22 cellular contexts compared by ENCODE assay signal in genomic region chr4:138775485-138775884, GRCh38.
DNase-seq lines count a peak whose midpoint lies in the region; ATAC-seq and TF ChIP-seq lines count a peak whose summit lies in the region.
"Had no signal": no experiment of that assay in that cellular context is flagged by ENCODE, and none has a peak within 500 bp of the region (broad histone marks: within the 10 kb centered on the region; RNA-seq: fewer than 3 reads in every experiment).

No MANE protein-coding gene starts in this region.

- H3K36me3 Mint-ChIP-seq in activated T-cell treated with anti-CD3 and anti-CD28 coated beads, Interleukin-2, amount 50 U/mL, for 72 hours (ENCODE audit: insufficient read depth in 2 of 2) = no peaks in the 10 kb centered on the region
- H3K36me3 Mint-ChIP-seq: activated naive CD4-positive, alpha-beta T cell treated with anti-CD3 and anti-CD28 coated beads, Interleukin-2, amount 50 U/mL, for 72 hours had no signal

- H4K91ac ChIP-seq in neuronal stem cell (ENCODE audit: low read depth, low read length, poor library complexity) = no peak overlapping the region

- H3K23ac ChIP-seq in neuronal stem cell (ENCODE audit: low read depth, low read length, poor library complexity) = no peak overlapping the region

- no peak overlapping the region for H3K14ac ChIP-seq in neuronal stem cell (ENCODE audit: low read length)

- H3K27me3 Mint-ChIP-seq in activated T-cell treated with anti-CD3 and anti-CD28 coated beads, Interleukin-2, amount 50 U/mL, for 72 hours (ENCODE audit: low read depth) = no peaks in the 10 kb centered on the region

- no peak overlapping the region for H3K4ac ChIP-seq in neuronal stem cell (ENCODE audit: low read length)

- H3K4me3 ChIP-seq in SJCRH30 = peak overlapping the region; percentile 36
- H3K4me3 ChIP-seq in neuronal stem cell (ENCODE audit: low read length in 2 of 2) = no peak overlapping the region
- no peak overlapping the region for H3K4me3 ChIP-seq in dorsolateral prefrontal cortex
- H3K4me3 ChIP-seq: lower lobe of right lung, tibial nerve had no signal

- H3K79me1 ChIP-seq in neuronal stem cell (ENCODE audit: low read depth, low read length) = no peaks in the 10 kb centered on the region

- H3K36me3 ChIP-seq in SJCRH30 (no peaks in the 10 kb centered on the region), neuronal stem cell (replicated peaks in 1 of 2; ENCODE audit: control insufficient read depth in 2 of 2, insufficient read depth in 2 of 2, low read length in 2 of 2) (no peaks in the 10 kb centered on the region)
- H3K36me3 ChIP-seq: lower lobe of right lung, neutrophil, tibial nerve had no signal

- no peaks in the 10 kb centered on the region for H3K9me3 Mint-ChIP-seq in activated T-cell treated with anti-CD3 and anti-CD28 coated beads, Interleukin-2, amount 50 U/mL, for 72 hours
- H3K9me3 Mint-ChIP-seq: activated naive CD4-positive, alpha-beta T cell treated with anti-CD3 and anti-CD28 coated beads, Interleukin-2, amount 50 U/mL, for 72 hours; T-helper 2 cell treated with Interferon-gamma antibody and Interleukin-4, amounts not matched to agents 5 μg/mL and 100 μg/mL, for 36 hours had no signal

- ATAC-seq in GM19025 (IDR thresholded peaks at IDR 0.05; ENCODE audit: low read depth, unreplicated experiment) (peak; percentile 8), HG02852 (IDR thresholded peaks at IDR 0.05; ENCODE audit: unreplicated experiment) (peak; percentile 6), GM21381 (IDR thresholded peaks at IDR 0.05; ENCODE audit: unreplicated experiment) (no peak)
- ATAC-seq in activated T-cell treated with anti-CD3 and anti-CD28 coated beads, Interleukin-2, amount 50 U/mL, for 72 hours (replicated peaks in 1 of 2) = no peak
- ATAC-seq: activated naive CD4-positive, alpha-beta T cell treated with anti-CD3 and anti-CD28 coated beads, Interleukin-2, amount 50 U/mL, for 72 hours; right cardiac atrium had no signal

- no peak overlapping the region for H2BK15ac ChIP-seq in neuronal stem cell (ENCODE audit: low read length)

- no peak overlapping the region for H2AK5ac ChIP-seq in neuronal stem cell (ENCODE audit: low read depth, low read length)

- H3K4me2 ChIP-seq in neuronal stem cell (ENCODE audit: insufficient read depth, low read length, poor library complexity, severe bottlenecking) = no peak overlapping the region

- no peak overlapping the region for H2BK12ac ChIP-seq in neuronal stem cell (ENCODE audit: low read length)

- TF ChIP-seq CTCF in dorsolateral prefrontal cortex (IDR thresholded peaks at IDR 0.05 in 54 of 56, conservative IDR thresholded peaks at IDR 0.05 in 2 of 56; ENCODE audit: low read depth in 1 of 56, partially characterized antibody in 56 of 56) = no peak

- DNase-seq in SJCRH30 (peak; percentile 27 to 67), neuronal stem cell (ENCODE audit: low spot score) (no peak), hypothalamus (lab: John Stamatoyannopoulos, UW) (no peak), dorsolateral prefrontal cortex (no peak)
- DNase-seq in activated T-cell treated with anti-CD3 and anti-CD28 coated beads, Interleukin-2, amount 50 U/mL, for 72 hours = no peak
- DNase-seq: activated CD4-positive, alpha-beta T cell treated with anti-CD3 and anti-CD28 coated beads for 4 hours; activated T-cell treated with anti-CD3 and anti-CD28 coated beads for 4 hours; COR-L47; endodermal cell; lower lobe of right lung; NCI-H2107; NCI-H82; right cardiac atrium; Right ventricle myocardium superior; stimulated activated CD4-positive, alpha-beta T cell treated with anti-CD3 and anti-CD28 coated beads, Interleukin-2, amount 100 ng/mL, for 48 hours had no signal

- H2BK5ac ChIP-seq in neuronal stem cell (ENCODE audit: low read length) = no peak overlapping the region

- no peak overlapping the region for H3K18ac ChIP-seq in neuronal stem cell (ENCODE audit: low read length)

- H2BK120ac ChIP-seq in neuronal stem cell (ENCODE audit: low read depth, low read length) = no peak overlapping the region

- peak overlapping the region; percentile 60 for H2AFZ ChIP-seq in neuronal stem cell (ENCODE audit: low read length)

- peaks cover 20% of the 10 kb centered on the region for H3K4me1 ChIP-seq in SJCRH30
- peaks cover 0 to 4% of the 10 kb centered on the region in 2 donors for H3K4me1 ChIP-seq in neuronal stem cell (ENCODE audit: control insufficient read depth in 2 of 2, insufficient read depth in 1 of 2, low read depth in 1 of 2, low read length in 2 of 2)
- H3K4me1 ChIP-seq: lower lobe of right lung had no signal

- H3K9me3 ChIP-seq in SJCRH30 (replicated peaks) = no peaks in the 10 kb centered on the region
- no peaks in the 10 kb centered on the region for H3K9me3 ChIP-seq in neuronal stem cell (replicated peaks in 1 of 2; ENCODE audit: control insufficient read depth in 2 of 2, insufficient read depth in 1 of 2, low read depth in 1 of 2, low read length in 2 of 2)
- H3K9me3 ChIP-seq: neutrophil had no signal

- H3K4me1 Mint-ChIP-seq in activated T-cell treated with anti-CD3 and anti-CD28 coated beads, Interleukin-2, amount 50 U/mL, for 72 hours (ENCODE audit: low read depth) = no peaks in the 10 kb centered on the region

- H3K27ac ChIP-seq in SJCRH30 (peak overlapping the region; percentile 71), neuronal stem cell (replicated peaks; ENCODE audit: low read length) (no peak overlapping the region), dorsolateral prefrontal cortex (no peak overlapping the region)
- H3K27ac ChIP-seq: lower lobe of right lung, neutrophil, tibial nerve had no signal

- WGBS in neuronal stem cell (ENCODE audit: extremely low coverage in 2 of 2, insufficient read length in 2 of 2, insufficient replicate concordance in 1 of 2), 2 donors = no CpG with 5 or more reads among the region's 3 CpGs

- H3K27me3 ChIP-seq in SJCRH30 = no peaks in the 10 kb centered on the region
- no peaks in the 10 kb centered on the region for H3K27me3 ChIP-seq in neuronal stem cell (ENCODE audit: control insufficient read depth in 3 of 3, insufficient read depth in 3 of 3, low read depth in 1 of 3, low read length in 3 of 3)
- H3K27me3 ChIP-seq in dorsolateral prefrontal cortex = no peaks in the 10 kb centered on the region
- H3K27me3 ChIP-seq: tibial nerve had no signal

- intact Hi-C loops in dorsolateral prefrontal cortex (cut with DNase I) = no loop called here

- H3K27ac Mint-ChIP-seq in activated T-cell treated with anti-CD3 and anti-CD28 coated beads, Interleukin-2, amount 50 U/mL, for 72 hours = no peak overlapping the region
- H3K27ac Mint-ChIP-seq: activated naive CD4-positive, alpha-beta T cell treated with anti-CD3 and anti-CD28 coated beads, Interleukin-2, amount 50 U/mL, for 72 hours; endodermal cell; T-helper 2 cell treated with Interferon-gamma antibody and Interleukin-4, amounts not matched to agents 5 μg/mL and 100 μg/mL, for 36 hours had no signal

- H3K4me3 Mint-ChIP-seq in activated T-cell treated with anti-CD3 and anti-CD28 coated beads, Interleukin-2, amount 50 U/mL, for 72 hours = no peak overlapping the region
- H3K4me3 Mint-ChIP-seq: endodermal cell; T-helper 2 cell treated with Interferon-gamma antibody and Interleukin-4, amounts not matched to agents 5 μg/mL and 100 μg/mL, for 36 hours had no signal

- no peak overlapping the region for H4K8ac ChIP-seq in neuronal stem cell (ENCODE audit: low read depth, low read length)

- H3K9ac ChIP-seq in neuronal stem cell (ENCODE audit: low read depth, low read length, poor library complexity) = no peak overlapping the region

Comparison
In these comparisons a context has a peak if more than half of its experiments do, and no peak if none do; other contexts are left out.
1. ATAC-seq: peak in GM19025 (single experiment) and HG02852 (single experiment); none in activated T-cell treated with anti-CD3 and anti-CD28 coated beads, Interleukin-2, amount 50 U/mL, for 72 hours (0 of 2) and GM21381 (single experiment).
2. DNase-seq: peak in SJCRH30 (2 of 2); none in neuronal stem cell (single experiment), activated T-cell treated with anti-CD3 and anti-CD28 coated beads, Interleukin-2, amount 50 U/mL, for 72 hours (0 of 2), hypothalamus (0 of 51) and dorsolateral prefrontal cortex (0 of 10).